18 cellular contexts compared by ENCODE assay signal in genomic region chr19:31520633-31521032, GRCh38.
DNase-seq lines count a peak whose midpoint lies in the region; ATAC-seq and TF ChIP-seq lines count a peak whose summit lies in the region.
"Had no signal": no experiment of that assay in that cellular context is flagged by ENCODE, and none has a peak within 500 bp of the region (broad histone marks: within the 10 kb centered on the region; RNA-seq: fewer than 3 reads in every experiment).

No MANE protein-coding gene starts in this region.

- no peaks in the 10 kb centered on the region for H3K79me2 ChIP-seq in smooth muscle cell (ENCODE audit: low read depth)

- peaks cover 9% of the 10 kb centered on the region for H3K9me3 Mint-ChIP-seq in endodermal cell

- H3K9ac ChIP-seq in endodermal cell (ENCODE audit: extremely low read depth, low read length, poor library complexity, severe bottlenecking) (no peak overlapping the region), smooth muscle cell (ENCODE audit: low read depth) (no peak overlapping the region)
- H3K9ac ChIP-seq: BLaER1 treated with 17β-estradiol and CSF1 and Interleukin-3, amounts not matched to agents 10 nM and 100 nM had no signal

- H3K9me3 ChIP-seq in HEK293 (ENCODE audit: control insufficient read depth, insufficient read depth, low read depth, low read length) (peaks cover 26% of the 10 kb centered on the region), endodermal cell (ENCODE audit: control insufficient read depth, low read length) (peaks cover 22% of the 10 kb centered on the region), smooth muscle cell (replicated peaks; ENCODE audit: low read depth) (no peaks in the 10 kb centered on the region), tibial artery (peaks cover 0 to 4% (median 0%) of the 10 kb centered on the region in 3 donors)

- H3K4me2 ChIP-seq in smooth muscle cell: no peak overlapping the region
- H3K4me2 ChIP-seq: BLaER1 treated with 17β-estradiol and CSF1 and Interleukin-3, amounts not matched to agents 10 nM and 100 nM had no signal

- no peak overlapping the region for H3K27ac Mint-ChIP-seq in endodermal cell
- H3K27ac Mint-ChIP-seq: B cell; CD4-positive, alpha-beta T cell; CD8-positive, alpha-beta T cell had no signal

- H3K4me1 Mint-ChIP-seq in endodermal cell: peaks cover 26% of the 10 kb centered on the region
- H3K4me1 Mint-ChIP-seq: B cell had no signal

- no peaks in the 10 kb centered on the region for H3K36me3 Mint-ChIP-seq in endodermal cell (ENCODE audit: low read depth)
- H3K36me3 Mint-ChIP-seq: CD8-positive, alpha-beta T cell had no signal

- H3K27ac ChIP-seq in HEK293 (ENCODE audit: extremely low read depth, low read depth, low read length) (no peak overlapping the region), endodermal cell (ENCODE audit: low read depth, low read length) (no peak overlapping the region), smooth muscle cell (ENCODE audit: low read depth) (peak overlapping the region; percentile 96), tibial artery (no peak overlapping the region)
- H3K27ac ChIP-seq: BLaER1 treated with 17β-estradiol and CSF1 and Interleukin-3, amounts not matched to agents 10 nM and 100 nM; C4-2B had no signal

- no peaks in the 10 kb centered on the region for H4K20me1 ChIP-seq in smooth muscle cell (ENCODE audit: low read depth)
- H4K20me1 ChIP-seq: BLaER1 treated with 17β-estradiol and CSF1 and Interleukin-3, amounts not matched to agents 10 nM and 100 nM had no signal

- DNase-seq in endodermal cell (no peak), smooth muscle cell (lab: John Stamatoyannopoulos, UW; ENCODE audit: unreplicated experiment) (no peak), GM10248 (ENCODE audit: extremely low spot score) (no peak), tibial artery (no peak)
- DNase-seq: 8988T; AML-193; Caco-2; Calu3; CD4-positive, alpha-beta T cell; CD8-positive, alpha-beta T cell; DMS79 treated with DMSO at 0.1 percent for 48 hours; GF-D8 had no signal

- no peaks in the 10 kb centered on the region for H3K27me3 ChIP-seq in endodermal cell (ENCODE audit: control insufficient read depth, insufficient read depth, low read length, poor library complexity, severe bottlenecking)
- H3K27me3 ChIP-seq in smooth muscle cell (ENCODE audit: low read depth): no peaks in the 10 kb centered on the region
- no peaks in the 10 kb centered on the region for H3K27me3 ChIP-seq in tibial artery
- H3K27me3 ChIP-seq: BLaER1 treated with 17β-estradiol and CSF1 and Interleukin-3, amounts not matched to agents 10 nM and 100 nM had no signal

- POLR2A ChIA-PET in HEK293 (lab: Yijun Ruan, JAX) (no interaction called here), GM10248 (lab: Yijun Ruan, JAX) (no interaction called here)

- H3K36me3 ChIP-seq in HEK293 (ENCODE audit: control insufficient read depth in 2 of 2, insufficient read depth in 1 of 2, low read length in 2 of 2) (0 out of 3 replicates have a peak, but pooled peaks cover 0 to 3% of the 10 kb centered on the region in 2 experiments), endodermal cell (ENCODE audit: control insufficient read depth, insufficient read depth, low read length) (no peaks in the 10 kb centered on the region), smooth muscle cell (ENCODE audit: low read depth) (no peaks in the 10 kb centered on the region), tibial artery (no peaks in the 10 kb centered on the region)
- H3K36me3 ChIP-seq: BLaER1 treated with 17β-estradiol and CSF1 and Interleukin-3, amounts not matched to agents 10 nM and 100 nM had no signal

- no peak overlapping the region for H2AFZ ChIP-seq in smooth muscle cell (ENCODE audit: low read depth)

- peaks cover 3% of the 10 kb centered on the region; the same call in 1 of the 2 replicates for H3K4me1 ChIP-seq in HEK293 (ENCODE audit: control insufficient read depth, insufficient read depth, low read length)
- H3K4me1 ChIP-seq in endodermal cell (ENCODE audit: control insufficient read depth, insufficient read depth, low read length): peaks cover 18% of the 10 kb centered on the region
- no peaks in the 10 kb centered on the region for H3K4me1 ChIP-seq in smooth muscle cell (ENCODE audit: low read depth)
- H3K4me1 ChIP-seq in tibial artery: no peaks in the 10 kb centered on the region
- H3K4me1 ChIP-seq: BLaER1 treated with 17β-estradiol and CSF1 and Interleukin-3, amounts not matched to agents 10 nM and 100 nM; Caco-2 had no signal

- intact Hi-C loops in tibial artery (cut with DNase I; ENCODE audit: low total_unique reads): no loop called here

- CTCF ChIA-PET in HEK293 (lab: Yijun Ruan, JAX): interaction anchor here (0.7 kb wide), 2 partner anchors 24 to 838 kb away, joined by 3 read pairs; no protein-coding TSS in a partner anchor
- CTCF ChIA-PET in GM10248 (lab: Yijun Ruan, JAX): interaction anchor here (1.4 kb wide), 1 partner anchor 9 kb away, joined by 3 read pairs; no protein-coding TSS in a partner anchor

- no peak for TF ChIP-seq CTCF in HEK293 (tag by site-specific recombination; IDR thresholded peaks at IDR 0.05)
- no peak for TF ChIP-seq CTCF in endodermal cell (conservative IDR thresholded peaks at IDR 0.05)
- TF ChIP-seq CTCF in smooth muscle cell (IDR thresholded peaks at IDR 0.05; ENCODE audit: borderline replicate concordance, insufficient read depth, poor library complexity, severe bottlenecking): no peak
- no peak for TF ChIP-seq CTCF in GM10248 (IDR thresholded peaks at IDR 0.05; ENCODE audit: control extremely low read depth, extremely low read depth, low read depth, missing control alignments)
- TF ChIP-seq CTCF in tibial artery (IDR thresholded peaks at IDR 0.05): no peak

- no peak for ATAC-seq in HG02973 (IDR thresholded peaks at IDR 0.05; ENCODE audit: unreplicated experiment)
- ATAC-seq: CD8-positive, alpha-beta T cell; GM12878 had no signal

- H3K4me3 ChIP-seq in HEK293 (ENCODE audit: low read depth, low read length) (no peak overlapping the region), endodermal cell (ENCODE audit: low read length) (peak overlapping the region; percentile 58), smooth muscle cell (no peak overlapping the region), tibial artery (no peak overlapping the region)
- H3K4me3 ChIP-seq: BLaER1 treated with 17β-estradiol and CSF1 and Interleukin-3, amounts not matched to agents 10 nM and 100 nM; GM12878 had no signal

- H3F3A ChIP-seq in smooth muscle cell (ENCODE audit: low read depth): peaks cover 33% of the 10 kb centered on the region

- H3K4me3 Mint-ChIP-seq in endodermal cell: no peak overlapping the region
- H3K4me3 Mint-ChIP-seq: B cell; CD4-positive, alpha-beta T cell; CD8-positive, alpha-beta T cell had no signal

- H3K27me3 Mint-ChIP-seq in endodermal cell (ENCODE audit: insufficient read depth): peaks cover 3% of the 10 kb centered on the region
- H3K27me3 Mint-ChIP-seq: B cell; CD4-positive, alpha-beta T cell had no signal

TF ChIP-seq in HEK293, 187 proteins besides CTCF, POLR2A, EP300 and RAD21:
- TF ChIP-seq TCF7L2 (IDR thresholded peaks at IDR 0.05; ENCODE audit: borderline replicate concordance, low read depth, low read length): no peak
- TF ChIP-seq ZNF184 (tag by site-specific recombination; IDR thresholded peaks at IDR 0.05): peak; percentile 97
